ENCODE assay signal across 8 cellular contexts in the genomic region with DNA sequence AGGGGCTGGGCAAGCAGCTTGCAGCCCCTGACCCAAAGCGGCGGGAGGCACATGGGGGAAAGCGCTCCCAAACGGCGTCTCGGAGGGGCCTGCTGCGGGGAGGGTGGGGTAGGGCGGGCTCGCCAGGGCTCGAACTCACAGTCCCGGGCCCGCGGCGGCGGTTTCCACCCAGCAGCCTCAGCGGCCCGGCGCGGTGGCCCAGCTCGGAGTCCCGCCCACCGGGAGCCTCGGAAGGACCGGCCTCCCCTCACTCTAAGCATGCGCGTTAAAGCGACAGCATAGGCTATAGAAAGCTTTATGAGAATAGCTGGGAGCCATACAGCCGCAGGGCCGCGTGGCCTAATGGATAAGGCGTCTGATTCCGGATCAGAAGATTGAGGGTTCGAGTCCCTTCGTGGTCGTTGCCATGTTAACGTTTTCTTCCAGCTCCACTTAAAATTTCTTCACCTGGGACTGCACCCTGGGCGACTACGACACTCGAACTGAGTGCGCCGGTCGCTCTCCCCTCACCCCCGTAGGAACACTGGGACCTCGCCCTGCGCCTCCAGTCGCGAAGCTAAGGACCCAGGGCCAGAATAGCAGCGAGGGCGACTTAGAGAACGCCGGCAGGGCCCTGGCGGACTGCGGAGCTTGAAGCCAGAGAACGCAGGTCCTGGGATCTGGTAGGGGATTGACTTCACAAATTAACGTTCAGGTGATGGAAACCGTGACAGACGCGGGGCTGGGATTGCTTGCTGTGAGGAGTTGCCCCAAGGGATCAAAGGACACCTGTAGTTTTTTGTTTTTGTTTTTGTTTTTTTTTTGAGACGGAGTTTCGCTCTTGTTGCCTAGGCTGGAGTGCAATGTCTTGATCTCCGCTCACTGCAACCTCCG. TPM values are rescaled to one million over a fixed set of nuclear protein-coding genes. Genes with fewer than 3 reads are reported as not detected.
DNase-seq lines count a peak whose midpoint lies in the region; ATAC-seq, FAIRE-seq and TF ChIP-seq lines count a peak whose summit lies in the region.

No MANE protein-coding gene starts in this region.

- TF ChIP-seq CTCF in DND-41 (IDR thresholded peaks at IDR 0.05; ENCODE audit: borderline replicate concordance, extremely low read depth, low read length, poor library complexity, severe bottlenecking) (no peak), fibroblast of mammary gland (conservative IDR thresholded peaks at IDR 0.05; ENCODE audit: control insufficient read depth, insufficient read depth, low read depth, low read length) (no peak)

- peak overlapping the region; percentile 76 for H2AFZ ChIP-seq in DND-41 (ENCODE audit: low read depth, low read length)
- peak overlapping the region; percentile 87 for H2AFZ ChIP-seq in GM23248
- H2AFZ ChIP-seq in Karpas-422 (ENCODE audit: low read length), result peak overlapping the region; percentile 82; the same call in 1 of the 2 replicates

- no peaks in the 10 kb centered on the region for H3K36me3 Mint-ChIP-seq in activated T-helper 1 cell treated with anti-CD3 and anti-CD28 coated beads, Interleukin-12 subunit alpha, Interleukin-12 subunit beta, Interleukin-2, Interleukin-4 antibody, amounts not matched to agents 30 ng/mL and 10 ng/mL and 1 ng/mL, durations not matched to agents 14 hours and 24 hours and 36 hours (ENCODE audit: low read depth)
- H3K36me3 Mint-ChIP-seq in naive thymus-derived CD8-positive, alpha-beta T cell, result peaks cover 1 to 8% (median 2%) of the 10 kb centered on the region in 3 donors
- peaks cover 7 to 11% of the 10 kb centered on the region in 2 donors for H3K36me3 Mint-ChIP-seq in stimulated activated naive B cell treated with anti-CD40 and anti-IgM and Interleukin-4, amounts not matched to agents 10 μg/mL and 1 μg/mL and 100 μg/mL, for 72 hours

- peaks cover 37% of the 10 kb centered on the region for H3F3A ChIP-seq in GM23248 (ENCODE audit: insufficient read depth)

- H3K9me2 ChIP-seq in GM23248 (ENCODE audit: insufficient read depth) (no peaks in the 10 kb centered on the region), Karpas-422 (replicated peaks; ENCODE audit: insufficient read depth, low read length) (no peaks in the 10 kb centered on the region)

- H3K4me1 Mint-ChIP-seq in activated T-helper 1 cell treated with anti-CD3 and anti-CD28 coated beads, Interleukin-12 subunit alpha, Interleukin-12 subunit beta, Interleukin-2, Interleukin-4 antibody, amounts not matched to agents 30 ng/mL and 10 ng/mL and 1 ng/mL, durations not matched to agents 14 hours and 24 hours and 36 hours (ENCODE audit: low read depth), result peaks cover 33% of the 10 kb centered on the region
- peaks cover 19 to 34% (median 29%) of the 10 kb centered on the region in 4 donors for H3K4me1 Mint-ChIP-seq in naive thymus-derived CD8-positive, alpha-beta T cell
- H3K4me1 Mint-ChIP-seq in stimulated activated naive B cell treated with anti-CD40 and anti-IgM and Interleukin-4, amounts not matched to agents 10 μg/mL and 1 μg/mL and 100 μg/mL, for 72 hours, result peaks cover 23 to 32% of the 10 kb centered on the region in 2 donors

- no peaks in the 10 kb centered on the region for H3K9me3 ChIP-seq in DND-41 (ENCODE audit: insufficient read depth, low read length, severe bottlenecking)
- H3K9me3 ChIP-seq in GM23248 (ENCODE audit: low read depth), result no peaks in the 10 kb centered on the region
- no peaks in the 10 kb centered on the region for H3K9me3 ChIP-seq in Karpas-422 (ENCODE audit: low read length)

- H3K9me3 Mint-ChIP-seq in activated T-helper 1 cell treated with anti-CD3 and anti-CD28 coated beads, Interleukin-12 subunit alpha, Interleukin-12 subunit beta, Interleukin-2, Interleukin-4 antibody, amounts not matched to agents 30 ng/mL and 10 ng/mL and 1 ng/mL, durations not matched to agents 14 hours and 24 hours and 36 hours, result peaks cover 3% of the 10 kb centered on the region
- peaks cover 0 to 30% (median 15%) of the 10 kb centered on the region in 9 donors for H3K9me3 Mint-ChIP-seq in naive thymus-derived CD8-positive, alpha-beta T cell
- peaks cover 4% of the 10 kb centered on the region in 2 donors for H3K9me3 Mint-ChIP-seq in stimulated activated naive B cell treated with anti-CD40 and anti-IgM and Interleukin-4, amounts not matched to agents 10 μg/mL and 1 μg/mL and 100 μg/mL, for 72 hours

- intact Hi-C loops in activated T-helper 1 cell treated with anti-CD3 and anti-CD28 coated beads, Interleukin-12 subunit alpha, Interleukin-12 subunit beta, Interleukin-2, Interleukin-4 antibody, amounts not matched to agents 30 ng/mL and 10 ng/mL and 1 ng/mL, durations not matched to agents 14 hours and 24 hours and 36 hours (cut with micrococcal nuclease), result loop anchor here (1.0 kb wide), 4 partner anchors 8 to 307 kb away; no protein-coding TSS in a partner anchor

- H3K36me3 ChIP-seq in DND-41 (ENCODE audit: insufficient read depth, low read length) (no peaks in the 10 kb centered on the region), GM23248 (ENCODE audit: low read depth) (no peaks in the 10 kb centered on the region), Karpas-422 (ENCODE audit: insufficient read depth, low read length) (no peaks in the 10 kb centered on the region)

- in situ Hi-C loops in GM23248 (cut with MboI), result no loop called here

- no peaks in the 10 kb centered on the region for H4K20me1 ChIP-seq in DND-41 (ENCODE audit: insufficient read depth, low read length)
- no peaks in the 10 kb centered on the region for H4K20me1 ChIP-seq in GM23248 (ENCODE audit: insufficient read depth)
- H4K20me1 ChIP-seq in Karpas-422 (ENCODE audit: insufficient read depth, low read depth, low read length), result peaks cover 7% of the 10 kb centered on the region; the same call in 1 of the 2 replicates

- H3K9ac ChIP-seq in DND-41 (ENCODE audit: low read depth, low read length), result peak overlapping the region; percentile 63
- H3K9ac ChIP-seq in GM23248, result peak overlapping the region; percentile 86
- H3K9ac ChIP-seq in Karpas-422 (ENCODE audit: low read length), result peak overlapping the region; percentile 92

- H3K27ac ChIP-seq in DND-41 (ENCODE audit: low read length) (peak overlapping the region; percentile 63), GM23248 (peak overlapping the region; percentile 70), Karpas-422 (ENCODE audit: low read length) (peak overlapping the region; percentile 47)

- ATAC-seq in DND-41 (ENCODE audit: insufficient read depth, low read depth), result peak; percentile 86
- peak; percentile 82 to 83 for ATAC-seq in naive thymus-derived CD8-positive, alpha-beta T cell
- peak; percentile 83 to 90 for ATAC-seq in stimulated activated naive B cell treated with anti-CD40 and anti-IgM and Interleukin-4, amounts not matched to agents 10 μg/mL and 1 μg/mL and 100 μg/mL, for 72 hours (replicated peaks)

- WGBS in GM23248 (ENCODE audit: low coverage in 1 of 2, low lambda C conversion rate in 2 of 2, missing lambda C conversion rate in 2 of 2), 2 experiments, result 1 to 2% methylated on average over 48 of the region's 62 CpGs

- H3K4me1 ChIP-seq in DND-41 (ENCODE audit: insufficient read depth, low read length), result peaks cover 32% of the 10 kb centered on the region
- H3K4me1 ChIP-seq in GM23248 (ENCODE audit: insufficient read depth), result no peaks in the 10 kb centered on the region
- H3K4me1 ChIP-seq in Karpas-422 (ENCODE audit: low read length), result peaks cover 25% of the 10 kb centered on the region

- peaks cover 10% of the 10 kb centered on the region for H3K27me3 Mint-ChIP-seq in activated T-helper 1 cell treated with anti-CD3 and anti-CD28 coated beads, Interleukin-12 subunit alpha, Interleukin-12 subunit beta, Interleukin-2, Interleukin-4 antibody, amounts not matched to agents 30 ng/mL and 10 ng/mL and 1 ng/mL, durations not matched to agents 14 hours and 24 hours and 36 hours (ENCODE audit: insufficient read depth)
- H3K27me3 Mint-ChIP-seq in naive thymus-derived CD8-positive, alpha-beta T cell, result peaks cover 0 to 7% (median 0%) of the 10 kb centered on the region in 5 donors
- H3K27me3 Mint-ChIP-seq in stimulated activated naive B cell treated with anti-CD40 and anti-IgM and Interleukin-4, amounts not matched to agents 10 μg/mL and 1 μg/mL and 100 μg/mL, for 72 hours, result peaks cover 5 to 11% of the 10 kb centered on the region in 2 donors

- peak overlapping the region; percentile 93 for H3K27ac Mint-ChIP-seq in activated T-helper 1 cell treated with anti-CD3 and anti-CD28 coated beads, Interleukin-12 subunit alpha, Interleukin-12 subunit beta, Interleukin-2, Interleukin-4 antibody, amounts not matched to agents 30 ng/mL and 10 ng/mL and 1 ng/mL, durations not matched to agents 14 hours and 24 hours and 36 hours
- H3K27ac Mint-ChIP-seq in naive thymus-derived CD8-positive, alpha-beta T cell, result peak overlapping the region; percentile 80 to 99 (median 90)
- peak overlapping the region; percentile 98 for H3K27ac Mint-ChIP-seq in stimulated activated naive B cell treated with anti-CD40 and anti-IgM and Interleukin-4, amounts not matched to agents 10 μg/mL and 1 μg/mL and 100 μg/mL, for 72 hours

- H3K4me2 ChIP-seq in DND-41 (ENCODE audit: insufficient read depth, low read length), result peak overlapping the region; percentile 80
- peak overlapping the region; percentile 78 for H3K4me2 ChIP-seq in GM23248 (ENCODE audit: unreplicated experiment)
- peak overlapping the region; percentile 96 for H3K4me2 ChIP-seq in Karpas-422 (ENCODE audit: low read depth, low read length, poor library complexity, severe bottlenecking)

- POLR2A ChIA-PET in naive thymus-derived CD8-positive, alpha-beta T cell (lab: Charles Lee), result interaction anchor here (0.6 to 10.8 kb wide), 19 partner anchors 9 to 359 kb away, joined by 3 to 171 read pairs (median 5); a partner anchor contains a TSS

- DNase-seq in DND-41 (peak; percentile 97), GM23248 (peak; percentile 99), Karpas-422 (peak; percentile 99), RCC 7860 (ENCODE audit: low spot score) (peak; percentile 99), fibroblast of mammary gland (ENCODE audit: low read depth) (peak; percentile 93)
- peak; percentile 98 for DNase-seq in activated T-helper 1 cell treated with anti-CD3 and anti-CD28 coated beads, Interleukin-12 subunit alpha, Interleukin-12 subunit beta, Interleukin-2, Interleukin-4 antibody, amounts not matched to agents 30 ng/mL and 10 ng/mL and 1 ng/mL, durations not matched to agents 14 hours and 24 hours and 36 hours (ENCODE audit: low spot score)
- DNase-seq in naive thymus-derived CD8-positive, alpha-beta T cell, result peak; percentile 91 to 100 (median 97)
- DNase-seq in stimulated activated naive B cell treated with anti-CD40 and anti-IgM and Interleukin-4, amounts not matched to agents 10 μg/mL and 1 μg/mL and 100 μg/mL, for 72 hours, result peak; percentile 98

- H3K27me3 ChIP-seq in DND-41 (ENCODE audit: insufficient read depth, low read length, poor library complexity) (peaks cover 5% of the 10 kb centered on the region), GM23248 (replicated peaks; ENCODE audit: insufficient read depth) (no peaks in the 10 kb centered on the region), Karpas-422 (ENCODE audit: low read length) (no peaks in the 10 kb centered on the region)

- H3K79me2 ChIP-seq in DND-41 (ENCODE audit: insufficient read depth, low read length) (no peaks in the 10 kb centered on the region), GM23248 (ENCODE audit: insufficient read depth) (no peaks in the 10 kb centered on the region), Karpas-422 (ENCODE audit: low read length) (no peaks in the 10 kb centered on the region)

- peak; percentile 85 for FAIRE-seq in RCC 7860 (lab: Jason Lieb, UNC)

- peak overlapping the region; percentile 85 for H3K4me3 Mint-ChIP-seq in activated T-helper 1 cell treated with anti-CD3 and anti-CD28 coated beads, Interleukin-12 subunit alpha, Interleukin-12 subunit beta, Interleukin-2, Interleukin-4 antibody, amounts not matched to agents 30 ng/mL and 10 ng/mL and 1 ng/mL, durations not matched to agents 14 hours and 24 hours and 36 hours
- H3K4me3 Mint-ChIP-seq in naive thymus-derived CD8-positive, alpha-beta T cell, result peak overlapping the region; percentile 87 to 94 (median 90)
- peak overlapping the region; percentile 92 to 95 for H3K4me3 Mint-ChIP-seq in stimulated activated naive B cell treated with anti-CD40 and anti-IgM and Interleukin-4, amounts not matched to agents 10 μg/mL and 1 μg/mL and 100 μg/mL, for 72 hours

- H3K4me3 ChIP-seq in DND-41 (ENCODE audit: low read depth in 1 of 2, low read length in 2 of 2) (peak overlapping the region; percentile 27 to 65; a peak in 3 of 4 replicates), GM23248 (peak overlapping the region; percentile 76), Karpas-422 (ENCODE audit: low read length) (peak overlapping the region; percentile 79), fibroblast of mammary gland (ENCODE audit: control insufficient read depth, low read depth, low read length) (peak overlapping the region; percentile 80)

RNA-seq across cellular contexts. Expression of a gene that starts 15.8 kb away (rescaled TPM):
- 7.3 and 7.7 TPM in 2 replicates for total RNA-seq in GM23248 (2014; rRNA removed; shearing (Covaris generic))
- polyA plus RNA-seq in GM23248 (2016; fragmentation: Nextera tagmentation; extraction: Ambion mirVana), result 5.3 and 5.4 TPM in 2 replicates
- total RNA-seq in Karpas-422 (2014; rRNA removed; shearing (Covaris generic); ENCODE audit: low replicate concordance), result 2.0 and 8.0 TPM in 2 replicates
- 9.6 and 12.4 TPM in 2 replicates for total RNA-seq in activated T-helper 1 cell treated with anti-CD3 and anti-CD28 coated beads, Interleukin-12 subunit alpha, Interleukin-12 subunit beta, Interleukin-2, Interleukin-4 antibody, amounts not matched to agents 30 ng/mL and 10 ng/mL and 1 ng/mL, durations not matched to agents 14 hours and 24 hours and 36 hours
- total RNA-seq in naive thymus-derived CD8-positive, alpha-beta T cell, result 1 to 10 TPM; 8.9 to 9.2 TPM
- 1 to 10 TPM in 1 of 3 donors, under 1 TPM in 2; 0.27 to 2.5 (median 0.90) TPM for polyA plus RNA-seq in naive thymus-derived CD8-positive, alpha-beta T cell

RNA-seq across cellular contexts. Expression of a gene that starts 37.4 kb away (rescaled TPM):
- 5.3 TPM in 1 of 2 replicates, not detected in the other for total RNA-seq in GM23248 (2014; rRNA removed; shearing (Covaris generic))
- polyA plus RNA-seq in GM23248 (2016; fragmentation: Nextera tagmentation; extraction: Ambion mirVana), result not detected in 2 replicates
- not detected in 2 replicates for total RNA-seq in Karpas-422 (2014; rRNA removed; shearing (Covaris generic); ENCODE audit: low replicate concordance)
- total RNA-seq in activated T-helper 1 cell treated with anti-CD3 and anti-CD28 coated beads, Interleukin-12 subunit alpha, Interleukin-12 subunit beta, Interleukin-2, Interleukin-4 antibody, amounts not matched to agents 30 ng/mL and 10 ng/mL and 1 ng/mL, durations not matched to agents 14 hours and 24 hours and 36 hours, result not detected in 2 replicates
- total RNA-seq in naive thymus-derived CD8-positive, alpha-beta T cell, result not detected
- not detected for polyA plus RNA-seq in naive thymus-derived CD8-positive, alpha-beta T cell

RNA-seq across cellular contexts. Expression of a gene that starts 38.2 kb away (rescaled TPM):
- 12.5 and 14.6 TPM in 2 replicates for total RNA-seq in GM23248 (2014; rRNA removed; shearing (Covaris generic))
- polyA plus RNA-seq in GM23248 (2016; fragmentation: Nextera tagmentation; extraction: Ambion mirVana), result 4.2 and 4.4 TPM in 2 replicates
- not detected in 2 replicates for total RNA-seq in Karpas-422 (2014; rRNA removed; shearing (Covaris generic); ENCODE audit: low replicate concordance)
- total RNA-seq in activated T-helper 1 cell treated with anti-CD3 and anti-CD28 coated beads, Interleukin-12 subunit alpha, Interleukin-12 subunit beta, Interleukin-2, Interleukin-4 antibody, amounts not matched to agents 30 ng/mL and 10 ng/mL and 1 ng/mL, durations not matched to agents 14 hours and 24 hours and 36 hours, result 0.15 and 0.39 TPM in 2 replicates
- total RNA-seq in naive thymus-derived CD8-positive, alpha-beta T cell, result not detected
- not detected for polyA plus RNA-seq in naive thymus-derived CD8-positive, alpha-beta T cell

RNA-seq across cellular contexts. Expression of a gene that starts 51.5 kb away (rescaled TPM):
- not detected in 2 replicates for total RNA-seq in GM23248 (2014; rRNA removed; shearing (Covaris generic))
- 0.08 TPM in 1 of 2 replicates, not detected in the other for polyA plus RNA-seq in GM23248 (2016; fragmentation: Nextera tagmentation; extraction: Ambion mirVana)
- total RNA-seq in Karpas-422 (2014; rRNA removed; shearing (Covaris generic); ENCODE audit: low replicate concordance), result not detected in 2 replicates
- total RNA-seq in activated T-helper 1 cell treated with anti-CD3 and anti-CD28 coated beads, Interleukin-12 subunit alpha, Interleukin-12 subunit beta, Interleukin-2, Interleukin-4 antibody, amounts not matched to agents 30 ng/mL and 10 ng/mL and 1 ng/mL, durations not matched to agents 14 hours and 24 hours and 36 hours, result 0.07 TPM in 1 of 2 replicates, not detected in the other
- total RNA-seq in naive thymus-derived CD8-positive, alpha-beta T cell, result under 1 TPM in 1 of 2 experiments, not detected in 1; 0.26 TPM
- not detected for polyA plus RNA-seq in naive thymus-derived CD8-positive, alpha-beta T cell

Comparison
In these comparisons a context has a peak if more than half of its experiments do, and no peak if none do; other contexts are left out.
1. Peak in every context shown above with its lines: DNase-seq, ATAC-seq, H3K4me3 ChIP-seq and H3K27ac ChIP-seq.